9 cellular contexts compared by ENCODE assay signal in the genomic region with DNA sequence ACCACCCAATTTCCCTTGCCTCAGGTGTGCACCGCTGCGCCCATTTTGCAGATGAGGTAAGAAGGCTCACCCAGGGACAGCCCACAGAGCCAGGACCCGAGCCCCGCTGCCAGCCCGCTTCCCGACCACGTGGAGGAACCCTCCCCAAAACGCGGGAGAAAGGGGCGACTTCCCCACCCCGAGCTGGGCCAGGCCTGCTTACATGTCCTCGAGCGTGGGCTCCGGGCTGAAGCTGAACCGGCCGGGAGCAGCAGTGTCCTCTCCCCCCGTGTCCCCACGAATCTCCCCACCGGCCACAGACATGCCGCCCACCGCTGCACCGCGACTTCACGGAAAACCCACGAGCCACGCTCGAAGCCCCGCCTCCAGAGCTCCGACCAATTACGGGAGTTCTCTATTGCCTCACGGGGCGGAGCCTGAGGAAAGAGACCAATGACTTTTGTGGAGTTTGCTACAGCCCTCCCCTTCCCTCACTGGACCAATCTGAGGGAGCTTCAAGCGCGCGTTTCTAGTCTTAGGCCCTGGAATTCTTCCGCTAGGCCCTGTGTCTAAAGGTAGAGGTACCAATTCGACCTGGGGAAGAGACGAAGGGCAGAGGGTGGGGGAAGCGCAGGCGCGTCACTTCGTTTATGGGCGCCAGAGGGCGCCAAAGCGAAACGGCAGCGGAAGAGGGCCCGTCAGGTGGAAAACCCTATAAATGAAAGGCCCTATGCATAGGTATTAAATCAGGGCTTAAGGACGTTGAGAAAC.
A peak's percentile ranks its signal among the peaks of the same experiment; 100 is the strongest.
DNase-seq lines count a peak whose midpoint lies in the region; ATAC-seq and TF ChIP-seq lines count a peak whose summit lies in the region.
"Had no signal": no experiment of that assay in that cellular context is flagged by ENCODE, and none has a peak within 500 bp of the region (broad histone marks: within the 10 kb centered on the region; RNA-seq: fewer than 3 reads in every experiment).

Gene DCTPP1, minus strand, starts transcription at position 353 of the 750 bp plus-strand sequence. Its CDS starts 50 bp downstream, at position 303.

- DNase-seq in AG10803 (ENCODE audit: low read depth) (peak; percentile 96), NCI-H345 (lab: John Stamatoyannopoulos, UW) (peak; percentile 100), islet precursor cell (peak; percentile 98)
- DNase-seq in activated CD4-positive, CD25-positive, alpha-beta regulatory T cell (lab: John Stamatoyannopoulos, UW), result peak; percentile 83 to 90 (median 89)
- peak; percentile 80 to 96 for DNase-seq in central memory CD8-positive, alpha-beta T cell (ENCODE audit: low spot score in 2 of 2)
- DNase-seq in stimulated activated CD4-positive, alpha-beta T cell treated with anti-CD3 and anti-CD28 coated beads, Interleukin-12 subunit alpha, Interleukin-12 subunit beta, amount 100 ng/mL, for 48 hours (ENCODE audit: low read depth in 2 of 3, low spot score in 1 of 3), result peak; percentile 94 to 95 (median 94)

- H3K4me3 ChIP-seq in AG10803 (ENCODE audit: low read length), result peak within 1 kb of the TSS; percentile 89

- peak; percentile 95 for ATAC-seq in GM19023 (IDR thresholded peaks at IDR 0.05; ENCODE audit: unreplicated experiment)
- ATAC-seq in HG03280 (IDR thresholded peaks at IDR 0.05; ENCODE audit: unreplicated experiment), result peak; percentile 96
- peak; percentile 99 for ATAC-seq in central memory CD8-positive, alpha-beta T cell (replicated peaks; ENCODE audit: extremely low read depth, poor library complexity, severe bottlenecking)

- peak; percentile 63 for TF ChIP-seq CTCF in AG10803 (conservative IDR thresholded peaks at IDR 0.05; ENCODE audit: low read length)

- H3K36me3 Mint-ChIP-seq in central memory CD8-positive, alpha-beta T cell (ENCODE audit: insufficient read depth), result peaks cover 6% of the 10 kb centered on the region

- no peak within 1 kb of the TSS for H3K4me3 Mint-ChIP-seq in central memory CD8-positive, alpha-beta T cell
- H3K4me3 Mint-ChIP-seq: stimulated activated naive CD8-positive, alpha-beta T cell treated with anti-CD3 and anti-CD28 coated beads, Interleukin-15, Interleukin-2, amounts not matched to agents 100 ng/mL and 50 ng/mL, for 24 hours had no signal

- H3K9me3 Mint-ChIP-seq in central memory CD8-positive, alpha-beta T cell, result no peaks in the 10 kb centered on the region
- H3K9me3 Mint-ChIP-seq: stimulated activated naive CD8-positive, alpha-beta T cell treated with anti-CD3 and anti-CD28 coated beads, Interleukin-15, Interleukin-2, amounts not matched to agents 100 ng/mL and 50 ng/mL, for 24 hours had no signal

- peaks cover 5% of the 10 kb centered on the region for H3K4me1 Mint-ChIP-seq in central memory CD8-positive, alpha-beta T cell

- H3K27ac Mint-ChIP-seq in central memory CD8-positive, alpha-beta T cell (ENCODE audit: low read depth), result no peak within 1 kb of the TSS
- H3K27ac Mint-ChIP-seq: stimulated activated naive CD8-positive, alpha-beta T cell treated with anti-CD3 and anti-CD28 coated beads, Interleukin-15, Interleukin-2, amounts not matched to agents 100 ng/mL and 50 ng/mL, for 24 hours had no signal

- no peaks in the 10 kb centered on the region for H3K27me3 Mint-ChIP-seq in central memory CD8-positive, alpha-beta T cell
- H3K27me3 Mint-ChIP-seq: stimulated activated naive CD8-positive, alpha-beta T cell treated with anti-CD3 and anti-CD28 coated beads, Interleukin-15, Interleukin-2, amounts not matched to agents 100 ng/mL and 50 ng/mL, for 24 hours had no signal

Comparison
In these comparisons a context has a peak if more than half of its experiments do, and no peak if none do; other contexts are left out.
1. Peak in every context shown above with its lines: DNase-seq, ATAC-seq and H3K4me3 ChIP-seq.